8 cellular contexts compared by ENCODE assay signal in the genomic region with DNA sequence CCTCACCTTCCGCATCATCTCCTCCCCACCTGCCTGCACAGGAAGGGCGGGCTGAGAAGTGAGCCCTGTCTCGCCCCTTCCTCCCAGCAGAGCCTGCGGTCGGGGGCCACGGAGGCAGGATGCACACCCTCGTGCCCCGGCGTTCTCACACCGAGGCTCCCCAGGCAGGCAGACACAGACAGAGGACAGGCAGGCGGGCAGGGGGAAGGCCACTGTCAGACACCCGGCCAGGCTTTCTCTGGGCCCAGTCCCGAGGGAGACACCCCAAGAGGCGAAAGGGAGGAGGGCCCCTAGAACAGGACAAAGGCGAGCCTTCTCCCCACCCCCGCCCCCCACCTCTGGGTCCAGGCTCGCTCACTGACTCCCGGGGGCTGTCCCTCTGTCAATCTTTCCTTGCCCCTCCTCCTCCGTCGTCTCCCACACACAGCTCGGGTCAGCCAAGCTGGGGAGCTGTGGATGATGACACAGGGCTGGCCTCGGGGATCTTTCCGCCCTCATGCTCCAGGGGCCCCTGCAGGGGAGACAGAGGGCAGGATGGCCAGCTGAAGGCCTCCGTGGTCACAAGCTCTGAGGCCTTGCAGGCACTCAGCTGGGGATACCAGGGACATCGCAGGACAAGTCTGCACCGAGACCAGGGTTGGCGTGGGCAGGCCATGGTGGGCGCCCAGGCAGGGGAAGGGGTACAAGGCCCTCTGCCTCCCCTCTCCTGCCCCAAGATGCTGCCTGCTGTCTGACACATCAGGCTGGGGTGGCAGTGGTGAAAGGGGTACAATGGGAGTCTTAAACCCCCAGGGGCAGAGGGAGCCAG. TPM values are rescaled to one million over a fixed set of nuclear protein-coding genes. Genes with fewer than 3 reads are reported as not detected.
DNase-seq lines count a peak whose midpoint lies in the region; ATAC-seq and TF ChIP-seq lines count a peak whose summit lies in the region.

No MANE protein-coding gene starts in this region.

- H3K4me3 ChIP-seq in fibroblast of pulmonary artery (replicated peaks; ENCODE audit: low read depth, low read length) = no peak overlapping the region

- ATAC-seq in GM19023 (IDR thresholded peaks at IDR 0.05; ENCODE audit: unreplicated experiment) (peak; percentile 55), HG03097 (IDR thresholded peaks at IDR 0.05; ENCODE audit: low FRiP score, unreplicated experiment) (peak; percentile 54)

- H3K27me3 Mint-ChIP-seq in HFFc6 (ENCODE audit: insufficient read depth) = peaks cover 2% of the 10 kb centered on the region

- H3K27ac Mint-ChIP-seq in HFFc6 = no peak overlapping the region

- peaks cover 36% of the 10 kb centered on the region for H3K4me1 Mint-ChIP-seq in HFFc6 (ENCODE audit: low read depth)

- DNase-seq in activated CD8-positive, alpha-beta memory T cell treated with anti-CD3 and anti-CD28 coated beads for 4 hours (ENCODE audit: low read depth in 2 of 2) = peak; percentile 39
- DNase-seq in fibroblast of pulmonary artery (ENCODE audit: low read depth) (peak; percentile 44), DMS79 treated with DMSO at 0.1 percent for 48 hours (lab: John Stamatoyannopoulos, UW) (no peak), NCI-H446 treated with DMSO at 0.1 percent for 48 hours (lab: John Stamatoyannopoulos, UW) (no peak), HFFc6 (no peak)
- peak; percentile 58 for DNase-seq in stimulated activated CD4-positive, alpha-beta T cell treated with anti-CD3 and anti-CD28 coated beads, Interleukin-12 subunit alpha, Interleukin-12 subunit beta, amount 100 ng/mL, for 4 hours

- H3K9me3 Mint-ChIP-seq in HFFc6 = no peaks in the 10 kb centered on the region

- peaks cover 4% of the 10 kb centered on the region; the same call in 1 of the 2 replicates for H3K36me3 Mint-ChIP-seq in HFFc6 (ENCODE audit: low read depth)

- TF ChIP-seq CTCF in fibroblast of pulmonary artery (IDR thresholded peaks at IDR 0.05; ENCODE audit: low read length, missing control alignments) (no peak), HFFc6 (IDR thresholded peaks at IDR 0.05) (no peak)

- no peak overlapping the region for H3K4me3 Mint-ChIP-seq in HFFc6

RNA-seq across cellular contexts. Expression of a gene that starts 24.9 kb away (rescaled TPM):
- total RNA-seq in HFFc6 (2021; fragmentation: NEBNext Ultra II Directional; extraction: Animal tissue kit (Norgen Biotek cat#: 25700)) = 10 to 100 TPM; 22.6 to 26.1 (median 23.5) TPM

Comparison
In these comparisons a context has a peak if more than half of its experiments do, and no peak if none do; other contexts are left out.
1. DNase-seq: peak in activated CD8-positive, alpha-beta memory T cell treated with anti-CD3 and anti-CD28 coated beads for 4 hours (2 of 2), fibroblast of pulmonary artery (single experiment) and stimulated activated CD4-positive, alpha-beta T cell treated with anti-CD3 and anti-CD28 coated beads, Interleukin-12 subunit alpha, Interleukin-12 subunit beta, amount 100 ng/mL, for 4 hours (single experiment); none in DMS79 treated with DMSO at 0.1 percent for 48 hours (single experiment), NCI-H446 treated with DMSO at 0.1 percent for 48 hours (single experiment) and HFFc6 (single experiment).